ENCODE assay signal across 19 cellular contexts in the genomic region with DNA sequence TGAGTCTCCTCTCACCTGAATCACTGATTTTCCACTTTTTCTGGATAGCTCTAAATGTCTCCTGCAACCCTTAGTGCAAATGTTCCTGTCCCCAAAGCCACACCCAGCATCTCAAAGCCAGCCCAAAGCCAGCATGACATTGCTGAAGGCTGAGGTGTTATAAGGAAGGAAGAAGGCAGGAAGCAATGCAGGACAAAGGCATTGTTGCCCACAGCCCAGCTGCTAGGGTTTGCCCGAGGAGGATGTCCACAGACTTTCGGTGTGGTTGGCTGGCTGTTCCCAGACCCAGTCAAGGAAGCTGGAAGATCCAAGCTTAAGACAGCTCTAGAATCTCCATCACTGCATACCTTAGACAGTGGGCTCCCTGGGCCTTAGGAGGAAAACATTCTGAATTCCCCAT. TPM values are rescaled to one million over a fixed set of nuclear protein-coding genes. Genes with fewer than 3 reads are reported as not detected.
DNase-seq lines count a peak whose midpoint lies in the region; ATAC-seq, FAIRE-seq and TF ChIP-seq lines count a peak whose summit lies in the region.
"Had no signal": no experiment of that assay in that cellular context is flagged by ENCODE, and none has a peak within 500 bp of the region (broad histone marks: within the 10 kb centered on the region; RNA-seq: fewer than 3 reads in every experiment).

No MANE protein-coding gene starts in this region.

- no peak overlapping the region for H2BK120ac ChIP-seq in H1 (replicated peaks; ENCODE audit: low read depth, low read length)

- no peaks in the 10 kb centered on the region for H4K20me1 ChIP-seq in H1 (replicated peaks in 1 of 2; ENCODE audit: control insufficient read depth in 1 of 2, insufficient read depth in 2 of 2, low read length in 2 of 2)

- in situ Hi-C loops in brain microvascular endothelial cell (cut with HindIII; ENCODE audit: low pct_ligation_motif_present, low sequenced_read_pairs) = no loop called here

- TF ChIP-seq EP300 in H1 (IDR thresholded peaks at IDR 0.05; ENCODE audit: borderline replicate concordance in 1 of 2, low read depth in 2 of 2, low read length in 2 of 2) (no peak), esophagus muscularis mucosa (IDR thresholded peaks at IDR 0.05) (no peak)

- no peak overlapping the region for H3K4me2 ChIP-seq in H1 (ENCODE audit: insufficient read depth in 1 of 2, low read depth in 2 of 2, low read length in 2 of 2)

- POLR2A ChIA-PET in H1 (lab: Charles Lee; ENCODE audit: partially characterized antibody) = interaction anchor here (0.6 kb wide), 1 partner anchor 213 kb away, joined by 3 read pairs; no protein-coding TSS in a partner anchor

- no peak overlapping the region for H3K14ac ChIP-seq in H1 (ENCODE audit: insufficient read length)

- no peaks in the 10 kb centered on the region for H3K79me2 ChIP-seq in H1 (ENCODE audit: control insufficient read depth in 1 of 2, insufficient read depth in 2 of 2, low read length in 2 of 2)

- WGBS in H1 (ENCODE audit: extremely low coverage in 1 of 2, insufficient coverage in 1 of 2, insufficient read length in 1 of 2, insufficient replicate concordance in 2 of 2, low coverage in 1 of 2, low lambda C conversion rate in 2 of 2, missing lambda C conversion rate in 1 of 2), 2 experiments = 92% methylated on average over 2 of the region's 2 CpGs; no CpG with 5 or more reads in 1 of the 2 experiments
- WGBS in spleen, 5 donors = 3 to 17% (median 16%) methylated on average over 2 of the region's 2 CpGs
- 33% methylated on average over 2 of the region's 2 CpGs for WGBS in esophagus muscularis mucosa

- H3K79me1 ChIP-seq in H1 (ENCODE audit: low read depth, low read length) = no peaks in the 10 kb centered on the region

- intact Hi-C loops in spleen (cut with DNase I; ENCODE audit: low total_unique reads) = no loop called here
- intact Hi-C loops in esophagus muscularis mucosa (cut with DNase I) = no loop called here

- H3K4me3 ChIP-seq in H1 (ENCODE audit: extremely low read depth in 1 of 4, insufficient read depth in 2 of 4, low read depth in 3 of 4, low read length in 4 of 4) = no peak overlapping the region
- H3K4me3 ChIP-seq in neutrophil (ENCODE audit: low read depth in 1 of 2, low read length in 1 of 2) = no peak overlapping the region
- H3K4me3 ChIP-seq in spleen = no peak overlapping the region
- no peak overlapping the region for H3K4me3 ChIP-seq in brain microvascular endothelial cell (ENCODE audit: low read depth, low read length)
- H3K4me3 ChIP-seq in esophagus muscularis mucosa = no peak overlapping the region
- H3K4me3 ChIP-seq: HAP-1 had no signal

- ATAC-seq in esophagus mucosa = peak; percentile 54

- H3K4ac ChIP-seq in H1 (replicated peaks; ENCODE audit: insufficient read length, low read depth, low read length) = no peak overlapping the region

- H3K18ac ChIP-seq in H1 (ENCODE audit: extremely low read depth, low read length) = no peak overlapping the region

- no peak overlapping the region for H4K5ac ChIP-seq in H1 (ENCODE audit: insufficient read length, low read depth, low read length)

- no peaks in the 10 kb centered on the region for H3K23me2 ChIP-seq in H1 (ENCODE audit: low read depth, low read length)

- H2AK5ac ChIP-seq in H1 (ENCODE audit: low read depth, low read length) = no peak overlapping the region

- H3K9ac ChIP-seq in H1 (replicated peaks in 1 of 4; ENCODE audit: extremely low read depth in 1 of 4, low read depth in 3 of 4, low read length in 3 of 4) = no peak overlapping the region

- H2BK15ac ChIP-seq in H1 (ENCODE audit: low read length) = no peak overlapping the region

- CTCF ChIA-PET in H1 (lab: Charles Lee; ENCODE audit: partially characterized antibody) = interaction anchor here (0.7 to 6.4 kb wide), 8 partner anchors 13 to 305 kb away, joined by 3 to 40 read pairs (median 3); no protein-coding TSS in a partner anchor

- H4K8ac ChIP-seq in H1 (ENCODE audit: extremely low read depth, insufficient read depth, low read length) = no peak overlapping the region

- H3K27ac ChIP-seq in H1 (ENCODE audit: low read depth, low read length) (no peak overlapping the region), neutrophil (peak overlapping the region; percentile 29), spleen (no peak overlapping the region), brain microvascular endothelial cell (no peak overlapping the region), esophagus muscularis mucosa (replicated peaks in 1 of 4) (no peak overlapping the region)
- H3K27ac ChIP-seq: C4-2B had no signal

- H3K9me3 ChIP-seq in H1 (ENCODE audit: insufficient read depth in 2 of 2, low read depth in 1 of 2, low read length in 1 of 2) (no peaks in the 10 kb centered on the region; a peak in 1 of 4 replicates), neutrophil (no peaks in the 10 kb centered on the region), spleen (peaks cover 0 to 15% (median 4%) of the 10 kb centered on the region in 8 donors), esophagus muscularis mucosa (peaks cover 0 to 7% (median 3%) of the 10 kb centered on the region in 4 donors)

- no peak overlapping the region for H2BK12ac ChIP-seq in H1 (ENCODE audit: low read depth, low read length)

- H2BK5ac ChIP-seq in H1 (ENCODE audit: low read depth, low read length) = no peak overlapping the region

- H3K4me1 ChIP-seq in H1 (replicated peaks in 1 of 4; ENCODE audit: control insufficient read depth in 3 of 4, insufficient read depth in 4 of 4, low read length in 3 of 4) (no peaks in the 10 kb centered on the region), neutrophil (ENCODE audit: control insufficient read depth in 1 of 2, insufficient read depth in 1 of 2, low read depth in 1 of 2, low read length in 1 of 2) (peaks cover 35 to 61% of the 10 kb centered on the region in 2 experiments), spleen (peaks cover 0 to 5% (median 0%) of the 10 kb centered on the region in 6 donors), esophagus muscularis mucosa (no peaks in the 10 kb centered on the region)
- H3K4me1 ChIP-seq: Caco-2, HAP-1 had no signal

- H3K27me3 ChIP-seq in H1 (replicated peaks in 1 of 4; ENCODE audit: control insufficient read depth in 3 of 4, extremely low read depth in 1 of 4, insufficient read depth in 3 of 4, low read length in 3 of 4) = peaks cover 0 to 2% (median 0%) of the 10 kb centered on the region in 4 experiments; a peak in 2 of 7 replicates
- no peaks in the 10 kb centered on the region for H3K27me3 ChIP-seq in neutrophil
- H3K27me3 ChIP-seq in spleen (replicated peaks in 1 of 7) = peaks cover 0 to 20% (median 0%) of the 10 kb centered on the region in 7 donors
- H3K27me3 ChIP-seq in brain microvascular endothelial cell (replicated peaks) = no peaks in the 10 kb centered on the region
- H3K27me3 ChIP-seq in esophagus muscularis mucosa = peaks cover 0 to 29% (median 0%) of the 10 kb centered on the region in 4 donors

- H2AFZ ChIP-seq in H1 (ENCODE audit: low read length) = 0 out of 2 replicates have a peak overlapping the region, but pooled peaks have one; percentile 18

- no peak for TF ChIP-seq POLR2A in H1 (IDR thresholded peaks at IDR 0.05; ENCODE audit: control extremely low read depth in 1 of 2, low read depth in 2 of 2, low read length in 2 of 2)
- no peak for TF ChIP-seq POLR2A in spleen (IDR thresholded peaks at IDR 0.05)
- TF ChIP-seq POLR2A in esophagus muscularis mucosa (IDR thresholded peaks at IDR 0.05; ENCODE audit: low read depth) = no peak

- DNase-seq in H1 (ENCODE audit: low read depth in 1 of 2, low spot score in 2 of 2) = no peak
- peak; percentile 40 for DNase-seq in spleen
- no peak for DNase-seq in NCI-H524 treated with DMSO at 0.1 percent for 48 hours (lab: John Stamatoyannopoulos, UW)
- no peak for DNase-seq in brain microvascular endothelial cell
- no peak for DNase-seq in esophagus muscularis mucosa (ENCODE audit: extremely low spot score)
- DNase-seq: ACHN; AML-193; Caco-2; CD4-positive, alpha-beta T cell had no signal

- H3K36me3 ChIP-seq in H1 (ENCODE audit: control insufficient read depth in 2 of 4, insufficient read depth in 4 of 4, low read length in 3 of 4) (no peaks in the 10 kb centered on the region), neutrophil (no peaks in the 10 kb centered on the region), spleen (no peaks in the 10 kb centered on the region), brain microvascular endothelial cell (replicated peaks) (no peaks in the 10 kb centered on the region), esophagus muscularis mucosa (no peaks in the 10 kb centered on the region)
- H3K36me3 ChIP-seq: HAP-1 had no signal

- H4K91ac ChIP-seq in H1 (replicated peaks; ENCODE audit: insufficient read length, low read length) = no peak overlapping the region

- no peak for TF ChIP-seq RAD21 in H1 (IDR thresholded peaks at IDR 0.05 in 1 of 2, conservative IDR thresholded peaks at IDR 0.05 in 1 of 2; ENCODE audit: low read depth in 2 of 2, low read length in 2 of 2)

- no peak overlapping the region for H2BK20ac ChIP-seq in H1 (ENCODE audit: low read length)

- FAIRE-seq in H1 (lab: Jason Lieb, UNC) = no peak
- FAIRE-seq: A204.1, D721Med, G401.6, GM12891, GM19239 had no signal

- H3K23ac ChIP-seq in H1 (ENCODE audit: insufficient read length) = no peak overlapping the region

- no peak overlapping the region for H3K56ac ChIP-seq in H1 (replicated peaks; ENCODE audit: insufficient read length, low read depth, low read length)

- TF ChIP-seq CTCF in H1 (IDR thresholded peaks at IDR 0.05; ENCODE audit: control extremely low read depth in 1 of 3, insufficient read depth in 1 of 3, low read depth in 1 of 3, low read length in 3 of 3) (no peak), neutrophil (IDR thresholded peaks at IDR 0.05) (no peak), spleen (IDR thresholded peaks at IDR 0.05 in 8 of 11, conservative IDR thresholded peaks at IDR 0.05 in 3 of 11) (no peak), brain microvascular endothelial cell (IDR thresholded peaks at IDR 0.05; ENCODE audit: low read depth, low read length, missing control alignments) (no peak), esophagus muscularis mucosa (IDR thresholded peaks at IDR 0.05) (no peak)

TF ChIP-seq in H1, 55 proteins besides CTCF, POLR2A, EP300 and RAD21 (continues in another document):
- TF ChIP-seq KDM1A (IDR thresholded peaks at IDR 0.05; ENCODE audit: borderline replicate concordance, low read length) (no peak), TAF1 (IDR thresholded peaks at IDR 0.05; ENCODE audit: low read depth, low read length) (no peak), SUZ12 (IDR thresholded peaks at IDR 0.05; ENCODE audit: low read length) (no peak)

RNA-seq across cellular contexts. Expression of gene CHST1, which starts 23.5 kb away (rescaled TPM):
- total RNA-seq in H1 (2021; fragmentation: NEBNext Ultra II Directional; extraction: Animal tissue kit (Norgen Biotek cat#: 25700)) = 1.6 and 3.8 TPM in 2 replicates
- polyA plus RNA-seq in H1 (2011; rRNA removed) (1.6 and 2.7 TPM in 2 replicates), spleen (1 to 10 TPM; 1.1 to 4.9 (median 3.3) TPM)
- polyA plus RNA-seq in H1 (2011; cell fraction: cytosol; rRNA removed) = 1.2 TPM
- 3.8 TPM for polyA plus RNA-seq in H1 (2011; cell fraction: nucleus; rRNA removed)
- 1.0 to 1.7 TPM (median 1.5 TPM) in 4 replicates for polyA plus RNA-seq in H1 (2012, experiment 1 of 2)
- polyA plus RNA-seq in H1 (2012, experiment 2 of 2) = 1.0 TPM
- polyA plus RNA-seq in H1 (2013, experiment 1 of 2) = 1.4 TPM
- 1.7 TPM for polyA plus RNA-seq in H1 (2013, experiment 2 of 2)
- polyA minus RNA-seq in H1 (2011; rRNA and poly(A)+ RNA removed) = 0.44 and 0.82 TPM in 2 replicates
- 0.51 TPM for polyA minus RNA-seq in H1 (2011; cell fraction: cytosol; rRNA and poly(A)+ RNA removed)
- polyA minus RNA-seq in H1 (2011; cell fraction: nucleus; rRNA and poly(A)+ RNA removed) = 1.6 TPM
- total RNA-seq in esophagus mucosa (3.0 TPM), spleen (10 to 100 TPM in 3 of 7 donors, 1 to 10 TPM in 4; 4.3 to 18.9 (median 9.0) TPM), esophagus muscularis mucosa (1 to 10 TPM; 3.3 to 6.9 (median 3.7) TPM)
- total RNA-seq: Caco-2; CD4-positive, alpha-beta T cell; HT-29 had no signal
